In the genomic region with DNA sequence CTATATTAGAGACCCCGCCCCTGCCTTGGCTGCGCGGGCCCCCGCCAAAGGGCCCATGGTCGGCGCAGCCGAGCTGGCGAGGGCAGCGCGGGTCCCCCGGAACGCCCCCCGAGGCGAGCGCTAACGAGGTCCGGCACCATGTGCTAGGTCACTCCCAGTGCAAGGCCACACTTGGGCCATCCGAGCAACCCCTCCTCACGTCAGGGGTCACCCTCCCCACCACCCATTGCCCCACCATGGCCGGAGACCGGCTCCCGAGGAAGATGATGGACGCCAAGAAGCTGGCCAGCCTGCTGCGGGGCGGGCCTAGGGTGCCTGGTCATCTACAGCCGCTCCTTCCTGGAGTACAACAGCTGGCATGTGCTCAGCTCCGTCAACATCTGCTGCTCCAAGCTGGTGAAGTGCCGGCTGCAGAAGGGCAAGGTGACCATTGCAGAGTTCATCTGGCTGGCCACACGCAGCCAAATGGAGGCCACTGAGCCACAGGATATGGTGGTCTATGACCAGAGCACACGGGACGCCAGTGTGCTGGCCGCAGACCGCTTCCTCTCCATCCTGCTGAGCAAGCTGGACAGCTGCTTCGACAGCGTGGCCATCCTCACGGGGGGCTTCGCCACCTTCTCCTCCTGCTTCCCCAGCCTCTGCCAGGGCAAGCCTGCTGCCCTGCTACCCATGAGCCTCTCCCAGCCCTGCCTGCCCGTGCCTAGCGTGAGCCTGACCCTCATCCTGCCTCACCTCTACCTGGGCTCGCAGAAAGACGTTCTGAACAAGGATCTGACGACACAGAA, we compare ENCODE assay signal across 8 cellular contexts. TPM values are rescaled to one million over a fixed set of nuclear protein-coding genes. Genes with fewer than 3 reads are reported as not detected.
DNase-seq lines count a peak whose midpoint lies in the region; ATAC-seq, FAIRE-seq and TF ChIP-seq lines count a peak whose summit lies in the region.
"Had no signal": no experiment of that assay in that cellular context is flagged by ENCODE, and none has a peak within 500 bp of the region (broad histone marks: within the 10 kb centered on the region; RNA-seq: fewer than 3 reads in every experiment).

No MANE protein-coding gene starts in this region.

- peaks cover 0 to 57% (median 18%) of the 10 kb centered on the region in 3 donors for H3K4me1 ChIP-seq in esophagus squamous epithelium

- no peak for TF ChIP-seq CTCF in esophagus squamous epithelium (IDR thresholded peaks at IDR 0.05)

- intact Hi-C loops in esophagus squamous epithelium (cut with DNase I), result no loop called here

- H3K4me1 Mint-ChIP-seq in activated T-cell treated with anti-CD3 and anti-CD28 coated beads, Interleukin-2, amount 50 U/mL, for 24 hours (ENCODE audit: low read depth), result peaks cover 23% of the 10 kb centered on the region
- peaks cover 5% of the 10 kb centered on the region for H3K4me1 Mint-ChIP-seq in stimulated activated memory B cell treated with anti-CD40 and anti-IgM and Interleukin-4, amounts not matched to agents 10 μg/mL and 1 μg/mL and 100 μg/mL, for 72 hours

- TF ChIP-seq POLR2A in esophagus squamous epithelium (IDR thresholded peaks at IDR 0.05) (no peak), GM12892 (IDR thresholded peaks at IDR 0.05; ENCODE audit: low read depth, low read length) (no peak)

- H3K4me3 ChIP-seq in esophagus squamous epithelium, result peak overlapping the region in 2 of 4 donors; percentile 75 to 92

- H3K27ac Mint-ChIP-seq in activated T-cell treated with anti-CD3 and anti-CD28 coated beads, Interleukin-2, amount 50 U/mL, for 24 hours, result no peak overlapping the region
- H3K27ac Mint-ChIP-seq in stimulated activated memory B cell treated with anti-CD40 and anti-IgM and Interleukin-4, amounts not matched to agents 10 μg/mL and 1 μg/mL and 100 μg/mL, for 72 hours, result peak overlapping the region; percentile 90

- peak; percentile 7 for ATAC-seq in esophagus mucosa
- ATAC-seq in stimulated activated memory B cell treated with anti-CD40 and anti-IgM and Interleukin-4, amounts not matched to agents 10 μg/mL and 1 μg/mL and 100 μg/mL, for 72 hours, result no peak

- no peaks in the 10 kb centered on the region for H3K27me3 Mint-ChIP-seq in activated T-cell treated with anti-CD3 and anti-CD28 coated beads, Interleukin-2, amount 50 U/mL, for 24 hours
- no peaks in the 10 kb centered on the region for H3K27me3 Mint-ChIP-seq in stimulated activated memory B cell treated with anti-CD40 and anti-IgM and Interleukin-4, amounts not matched to agents 10 μg/mL and 1 μg/mL and 100 μg/mL, for 72 hours

- 87 to 93% methylated on average over 12 to 38 of the region's 42 CpGs for WGBS in esophagus squamous epithelium, 2 donors

- H3K27ac ChIP-seq in esophagus squamous epithelium, result no peak overlapping the region

- no peaks in the 10 kb centered on the region for H3K9me3 ChIP-seq in esophagus squamous epithelium

- FAIRE-seq in GM12892 (lab: Jason Lieb, UNC), result no peak

- peaks cover 41% of the 10 kb centered on the region for H3K36me3 Mint-ChIP-seq in activated T-cell treated with anti-CD3 and anti-CD28 coated beads, Interleukin-2, amount 50 U/mL, for 24 hours (ENCODE audit: low read depth)
- no peaks in the 10 kb centered on the region for H3K36me3 Mint-ChIP-seq in stimulated activated memory B cell treated with anti-CD40 and anti-IgM and Interleukin-4, amounts not matched to agents 10 μg/mL and 1 μg/mL and 100 μg/mL, for 72 hours

- H3K36me3 ChIP-seq in esophagus squamous epithelium, result peaks cover 0 to 62% (median 5%) of the 10 kb centered on the region in 3 donors

- H3K9me3 Mint-ChIP-seq in activated T-cell treated with anti-CD3 and anti-CD28 coated beads, Interleukin-2, amount 50 U/mL, for 24 hours, result no peaks in the 10 kb centered on the region
- H3K9me3 Mint-ChIP-seq in stimulated activated memory B cell treated with anti-CD40 and anti-IgM and Interleukin-4, amounts not matched to agents 10 μg/mL and 1 μg/mL and 100 μg/mL, for 72 hours, result no peaks in the 10 kb centered on the region

- no peaks in the 10 kb centered on the region for H3K27me3 ChIP-seq in esophagus squamous epithelium

- peak overlapping the region; percentile 100 for H3K4me3 Mint-ChIP-seq in activated T-cell treated with anti-CD3 and anti-CD28 coated beads, Interleukin-2, amount 50 U/mL, for 24 hours
- H3K4me3 Mint-ChIP-seq in stimulated activated memory B cell treated with anti-CD40 and anti-IgM and Interleukin-4, amounts not matched to agents 10 μg/mL and 1 μg/mL and 100 μg/mL, for 72 hours, result peak overlapping the region; percentile 47

- no peak for DNase-seq in activated T-cell treated with anti-CD3 and anti-CD28 coated beads, Interleukin-2, amount 50 U/mL, for 24 hours
- no peak for DNase-seq in activated T-cell treated with anti-CD3 and anti-CD28 coated beads, Interleukin-2, amount 50 U/mL, for 1 hour
- DNase-seq in esophagus squamous epithelium (lab: John Stamatoyannopoulos, UW), result no peak
- no peak for DNase-seq in GM12892 (ENCODE audit: insufficient read length)
- DNase-seq: effector CD8-positive, alpha-beta T cell; NCI-H2081 treated with DMSO at 0.1 percent for 48 hours had no signal

RNA-seq across cellular contexts. Expression of a gene that starts 12.4 kb away (rescaled TPM):
- total RNA-seq in esophagus mucosa (53.1 TPM), esophagus squamous epithelium (10 to 100 TPM; 59.1 to 78.8 (median 64.6) TPM)
- 51.4 TPM for polyA plus RNA-seq in GM12892 (2012; ENCODE audit: missing spikeins)

RNA-seq across cellular contexts. Expression of a gene that starts 33.9 kb away (rescaled TPM):
- total RNA-seq in esophagus mucosa (2.7 TPM), esophagus squamous epithelium (1 to 10 TPM; 1.7 to 7.9 (median 5.9) TPM)
- 5.2 TPM for polyA plus RNA-seq in GM12892 (2012; ENCODE audit: missing spikeins)

RNA-seq across cellular contexts. Expression of a gene that starts 50.1 kb away (rescaled TPM):
- total RNA-seq in esophagus mucosa (23.5 TPM), esophagus squamous epithelium (10 to 100 TPM; 21.4 to 41.1 (median 32.8) TPM)
- 68.6 TPM for polyA plus RNA-seq in GM12892 (2012; ENCODE audit: missing spikeins)

RNA-seq across cellular contexts. Expression of a gene that starts 53.6 kb away (rescaled TPM):
- total RNA-seq in esophagus mucosa, result 71.7 TPM
- 100 to 1,000 TPM in 1 of 4 donors, 10 to 100 TPM in 3; 33.3 to 116 (median 83.9) TPM for total RNA-seq in esophagus squamous epithelium
- 38.4 TPM for polyA plus RNA-seq in GM12892 (2012; ENCODE audit: missing spikeins)
